In the genomic region with DNA sequence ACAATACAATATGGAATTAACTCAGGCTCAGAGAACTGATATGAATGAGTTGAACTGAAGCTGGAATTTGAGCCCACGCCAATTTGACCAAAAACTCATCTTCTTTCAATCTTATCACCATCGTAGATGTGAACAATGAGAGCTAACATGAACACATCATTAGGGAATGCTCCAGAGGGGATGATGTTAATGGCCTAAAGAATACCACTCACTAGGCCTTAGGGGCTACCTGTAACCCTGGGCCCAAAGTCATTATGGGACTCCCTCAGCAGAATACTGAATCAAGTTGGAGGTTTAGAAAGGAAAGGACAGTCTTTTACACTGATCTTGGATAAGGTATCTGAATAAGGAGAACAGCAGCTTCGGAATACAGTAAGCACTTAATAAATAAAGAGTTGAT, we compare ENCODE assay signal across 32 cellular contexts.
"Had no signal": no experiment of that assay in that cellular context is flagged by ENCODE, and none has a peak within 500 bp of the region (broad histone marks: within the 10 kb centered on the region; RNA-seq: fewer than 3 reads in every experiment).

No MANE protein-coding gene starts in this region.

- H3K27me3 Mint-ChIP-seq: activated naive CD4-positive, alpha-beta T cell treated with anti-CD3 and anti-CD28 coated beads, Interleukin-2, amount 10 ng/mL, durations not matched to agents 7 days and 5 days; activated naive CD8-positive, alpha-beta T cell treated with anti-CD3 and anti-CD28 coated beads, Interleukin-2, amount 10 ng/mL, durations not matched to agents 7 days and 5 days had no signal

- H3K27me3 ChIP-seq: ascending aorta, cardiac muscle cell, colonic mucosa, ovary, uterus had no signal

- H3K4me3 Mint-ChIP-seq: activated CD4-positive, alpha-beta memory T cell treated with anti-CD3 and anti-CD28 coated beads for 36 hours; activated naive CD4-positive, alpha-beta T cell treated with anti-CD3 and anti-CD28 coated beads, Interleukin-2, amount 10 ng/mL, durations not matched to agents 7 days and 5 days; activated naive CD8-positive, alpha-beta T cell treated with anti-CD3 and anti-CD28 coated beads, Interleukin-2, amount 10 ng/mL, durations not matched to agents 7 days and 5 days; activated T-helper 1 cell treated with anti-CD3 and anti-CD28 coated beads, Interleukin-12 subunit alpha, Interleukin-12 subunit beta, Interleukin-2, Interleukin-4 antibody, amounts not matched to agents 30 ng/mL and 10 ng/mL and 1 ng/mL, durations not matched to agents 14 hours and 24 hours and 36 hours; brain; immature natural killer cell; memory B cell; natural killer cell; stimulated activated effector memory CD8-positive, alpha-beta T cell treated with anti-CD3 and anti-CD28 coated beads, Interleukin-12 subunit alpha, Interleukin-12 subunit beta, amount 100 ng/mL, for 72 hours; stimulated activated naive CD8-positive, alpha-beta T cell treated with anti-CD3 and anti-CD28 coated beads, Interleukin-15, Interleukin-2, amounts not matched to agents 100 ng/mL and 50 ng/mL, for 24 hours; T-helper 2 cell treated with Interferon-gamma antibody and Interleukin-4, amounts not matched to agents 5 μg/mL and 100 μg/mL, for 36 hours had no signal

- H3K4me1 Mint-ChIP-seq: activated naive CD4-positive, alpha-beta T cell treated with anti-CD3 and anti-CD28 coated beads, Interleukin-2, amount 10 ng/mL, durations not matched to agents 7 days and 5 days; activated naive CD8-positive, alpha-beta T cell treated with anti-CD3 and anti-CD28 coated beads, Interleukin-2, amount 10 ng/mL, durations not matched to agents 7 days and 5 days; immature natural killer cell; memory B cell; natural killer cell; stimulated activated effector memory CD8-positive, alpha-beta T cell treated with anti-CD3 and anti-CD28 coated beads, Interleukin-12 subunit alpha, Interleukin-12 subunit beta, amount 100 ng/mL, for 72 hours had no signal

- H3K9me3 ChIP-seq: ascending aorta, colonic mucosa, gastrocnemius medialis, neutrophil, ovary, prostate gland, sigmoid colon, thoracic aorta, uterus had no signal

- ATAC-seq: gastrocnemius medialis; natural killer cell; stimulated activated effector memory CD8-positive, alpha-beta T cell treated with anti-CD3 and anti-CD28 coated beads, Interleukin-12 subunit alpha, Interleukin-12 subunit beta, amount 100 ng/mL, for 72 hours had no signal

- H3K4me1 ChIP-seq: ascending aorta, colonic mucosa, gastrocnemius medialis, prostate gland, sigmoid colon, uterus had no signal

- H3K36me3 ChIP-seq: ascending aorta, cardiac muscle cell, colonic mucosa, gastrocnemius medialis, neutrophil, ovary, prostate gland, sigmoid colon, thoracic aorta, uterus had no signal

- H3K4me3 ChIP-seq: ascending aorta, cardiac muscle cell, colonic mucosa, gastrocnemius medialis, ovary, prostate gland, sigmoid colon, thoracic aorta, uterus had no signal

- H3K27ac Mint-ChIP-seq: activated CD4-positive, alpha-beta memory T cell treated with anti-CD3 and anti-CD28 coated beads for 36 hours; activated naive CD4-positive, alpha-beta T cell treated with anti-CD3 and anti-CD28 coated beads, Interleukin-2, amount 10 ng/mL, durations not matched to agents 7 days and 5 days; activated naive CD8-positive, alpha-beta T cell treated with anti-CD3 and anti-CD28 coated beads, Interleukin-2, amount 10 ng/mL, durations not matched to agents 7 days and 5 days; activated T-helper 1 cell treated with anti-CD3 and anti-CD28 coated beads, Interleukin-12 subunit alpha, Interleukin-12 subunit beta, Interleukin-2, Interleukin-4 antibody, amounts not matched to agents 30 ng/mL and 10 ng/mL and 1 ng/mL, durations not matched to agents 14 hours and 24 hours and 36 hours; brain; immature natural killer cell; memory B cell; natural killer cell; stimulated activated effector memory CD8-positive, alpha-beta T cell treated with anti-CD3 and anti-CD28 coated beads, Interleukin-12 subunit alpha, Interleukin-12 subunit beta, amount 100 ng/mL, for 72 hours; stimulated activated naive CD8-positive, alpha-beta T cell treated with anti-CD3 and anti-CD28 coated beads, Interleukin-15, Interleukin-2, amounts not matched to agents 100 ng/mL and 50 ng/mL, for 24 hours; T-helper 2 cell treated with Interferon-gamma antibody and Interleukin-4, amounts not matched to agents 5 μg/mL and 100 μg/mL, for 36 hours had no signal

- H3K27ac ChIP-seq: ascending aorta, cardiac muscle cell, colonic mucosa, gastrocnemius medialis, neutrophil, ovary, prostate gland, sigmoid colon, thoracic aorta, uterus had no signal

- DNase-seq: activated CD4-positive, alpha-beta memory T cell treated with anti-CD3 and anti-CD28 coated beads for 36 hours; activated CD4-positive, alpha-beta T cell treated with anti-CD3 and anti-CD28 coated beads for 48 hours; activated CD8-positive, alpha-beta memory T cell treated with anti-CD3 and anti-CD28 coated beads, Interleukin-2, amount 50 U/mL, for 4 hours; activated gamma-delta T cell; activated naive CD4-positive, alpha-beta T cell treated with anti-CD3 and anti-CD28 coated beads, Interleukin-2, amount 10 ng/mL, durations not matched to agents 7 days and 5 days; activated naive CD8-positive, alpha-beta T cell treated with anti-CD3 and anti-CD28 coated beads, Interleukin-2, amount 10 ng/mL, durations not matched to agents 7 days and 5 days; activated T-cell treated with anti-CD3 and anti-CD28 coated beads, Interleukin-2, amount 50 U/mL, for 1 hour; cerebellar nuclear complex; colonic mucosa; effector CD8-positive, alpha-beta T cell; gastrocnemius medialis; glutamatergic neuron; immature natural killer cell; natural killer cell; ovary; retina; sigmoid colon; small intestine; stimulated activated CD4-positive, alpha-beta T cell treated with anti-CD3 and anti-CD28 coated beads, Interleukin-4, amount 100 ng/mL, for 24 hours; trophoblast cell; uterus had no signal

- H3K36me3 Mint-ChIP-seq: activated CD4-positive, alpha-beta memory T cell treated with anti-CD3 and anti-CD28 coated beads for 36 hours; activated naive CD4-positive, alpha-beta T cell treated with anti-CD3 and anti-CD28 coated beads, Interleukin-2, amount 10 ng/mL, durations not matched to agents 7 days and 5 days; activated naive CD8-positive, alpha-beta T cell treated with anti-CD3 and anti-CD28 coated beads, Interleukin-2, amount 10 ng/mL, durations not matched to agents 7 days and 5 days; brain; immature natural killer cell; memory B cell; natural killer cell; stimulated activated effector memory CD8-positive, alpha-beta T cell treated with anti-CD3 and anti-CD28 coated beads, Interleukin-12 subunit alpha, Interleukin-12 subunit beta, amount 100 ng/mL, for 72 hours had no signal

- H3K9me3 Mint-ChIP-seq: activated CD4-positive, alpha-beta memory T cell treated with anti-CD3 and anti-CD28 coated beads for 36 hours; activated naive CD8-positive, alpha-beta T cell treated with anti-CD3 and anti-CD28 coated beads, Interleukin-2, amount 10 ng/mL, durations not matched to agents 7 days and 5 days; activated T-helper 1 cell treated with anti-CD3 and anti-CD28 coated beads, Interleukin-12 subunit alpha, Interleukin-12 subunit beta, Interleukin-2, Interleukin-4 antibody, amounts not matched to agents 30 ng/mL and 10 ng/mL and 1 ng/mL, durations not matched to agents 14 hours and 24 hours and 36 hours; memory B cell; natural killer cell; stimulated activated effector memory CD8-positive, alpha-beta T cell treated with anti-CD3 and anti-CD28 coated beads, Interleukin-12 subunit alpha, Interleukin-12 subunit beta, amount 100 ng/mL, for 72 hours; T-helper 2 cell treated with Interferon-gamma antibody and Interleukin-4, amounts not matched to agents 5 μg/mL and 100 μg/mL, for 36 hours had no signal
